11 cellular contexts compared by ENCODE assay signal in the genomic region with DNA sequence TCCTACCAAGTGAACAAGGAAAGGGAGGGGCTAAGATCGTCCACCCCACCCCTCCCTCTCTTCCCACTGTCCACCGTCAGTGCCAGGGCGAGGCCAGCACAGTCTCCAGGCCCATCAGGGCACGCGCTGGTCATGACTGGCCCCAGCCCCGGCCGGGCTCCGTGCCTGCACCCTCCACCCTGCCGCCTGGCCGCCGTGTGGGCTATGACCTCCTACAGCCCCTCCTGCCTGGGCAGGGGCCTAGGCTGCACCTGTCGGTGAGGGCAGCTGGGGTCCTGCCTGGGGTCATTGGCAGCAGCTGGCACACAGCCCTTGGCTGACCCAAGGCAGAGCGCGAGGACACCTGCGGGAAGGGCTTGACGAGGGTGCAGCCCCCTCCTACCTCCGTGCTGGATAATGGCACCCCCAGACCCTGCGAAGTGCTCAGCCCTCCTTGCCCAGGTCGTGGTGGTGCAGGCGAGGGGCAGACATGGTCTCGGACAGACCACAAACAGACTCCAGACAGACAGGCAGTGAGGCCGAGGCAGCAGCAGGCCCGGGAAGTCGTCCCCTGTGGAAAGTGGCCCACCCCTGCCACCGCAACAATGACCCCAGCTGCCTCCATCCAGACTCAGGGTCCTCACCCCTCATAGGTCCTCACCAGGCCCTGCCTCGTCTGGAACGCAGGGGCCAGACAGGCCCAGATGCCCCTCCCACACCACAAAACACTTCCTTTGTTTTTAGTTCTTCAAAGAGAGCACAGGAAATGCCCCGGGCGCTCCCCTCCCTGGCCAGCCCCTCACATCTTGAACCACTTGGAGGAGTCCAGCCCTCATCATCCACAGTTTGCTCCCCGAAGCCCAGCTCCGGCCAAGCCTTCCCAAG. TPM values are rescaled to one million over a fixed set of nuclear protein-coding genes. Genes with fewer than 3 reads are reported as not detected.
A peak's percentile ranks its signal among the peaks of the same experiment; 100 is the strongest.
DNase-seq lines count a peak whose midpoint lies in the region; ATAC-seq and TF ChIP-seq lines count a peak whose summit lies in the region.
"Had no signal": no experiment of that assay in that cellular context is flagged by ENCODE, and none has a peak within 500 bp of the region (broad histone marks: within the 10 kb centered on the region; RNA-seq: fewer than 3 reads in every experiment).

No MANE protein-coding gene starts in this region.

- peak overlapping the region; percentile 60 for H2BK5ac ChIP-seq in IMR-90 (ENCODE audit: low read depth, low read length, poor library complexity, severe bottlenecking)

- H3K79me1 ChIP-seq in IMR-90 (ENCODE audit: low read depth in 1 of 2, low read length in 2 of 2) = peaks cover 0 to 2% of the 10 kb centered on the region in 2 experiments; a peak in 2 of 4 replicates

- H2AFZ ChIP-seq in IMR-90 (replicated peaks; ENCODE audit: low read length, poor library complexity) = peak overlapping the region; percentile 61
- H2AFZ ChIP-seq in fibroblast of lung (ENCODE audit: low read length) = peak overlapping the region; percentile 41

- no peak for TF ChIP-seq POLR2A in IMR-90 (IDR thresholded peaks at IDR 0.05; ENCODE audit: low read depth, low read length)
- no peak for TF ChIP-seq POLR2A in ovary (IDR thresholded peaks at IDR 0.05)

- WGBS in IMR-90 (ENCODE audit: extremely low coverage in 2 of 2, insufficient read length in 1 of 2), 2 experiments = 72% methylated on average over 10 of the region's 31 CpGs; no CpG with 5 or more reads in 1 of the 2 experiments
- 78 to 81% (median 79%) methylated on average over 31 of the region's 31 CpGs for WGBS in ovary, 3 donors

- H4K91ac ChIP-seq in IMR-90 (ENCODE audit: insufficient read depth, low read depth, low read length) = peak overlapping the region; percentile 44; the same call in 1 of the 2 replicates

- peak overlapping the region; percentile 76 for H2BK20ac ChIP-seq in IMR-90 (ENCODE audit: low read depth, low read length)

- TF ChIP-seq EP300 in ovary (IDR thresholded peaks at IDR 0.05) = no peak

- H3K36me3 ChIP-seq in BLaER1 treated with 17β-estradiol and CSF1 and Interleukin-3, amounts not matched to agents 10 nM and 100 nM = no peaks in the 10 kb centered on the region
- H3K36me3 ChIP-seq in IMR-90 (ENCODE audit: control insufficient read depth, insufficient read depth, low read length) (no peaks in the 10 kb centered on the region), fibroblast of lung (ENCODE audit: control insufficient read depth, insufficient read depth, low read length) (no peaks in the 10 kb centered on the region), ovary (no peaks in the 10 kb centered on the region)

- no peak overlapping the region for H3K23ac ChIP-seq in IMR-90 (ENCODE audit: low read depth, low read length)

- intact Hi-C loops in IMR-90 (cut with micrococcal nuclease) (no loop called here), ovary (cut with DNase I) (no loop called here)

- H3K27ac ChIP-seq in BLaER1 treated with 17β-estradiol and CSF1 and Interleukin-3, amounts not matched to agents 10 nM and 100 nM = peak overlapping the region in 9 of 11 experiments; percentile 17 to 70 (median 45); a peak in 15 of 22 replicates
- no peak overlapping the region for H3K27ac ChIP-seq in IMR-90 (ENCODE audit: insufficient read depth, low read length)
- no peak overlapping the region for H3K27ac ChIP-seq in fibroblast of lung (ENCODE audit: insufficient read depth, low read length)
- H3K27ac ChIP-seq in ovary = no peak overlapping the region

- peak overlapping the region; percentile 68 for H3K4ac ChIP-seq in IMR-90 (ENCODE audit: low read depth, low read length)

- no peak overlapping the region for H3K18ac ChIP-seq in IMR-90 (ENCODE audit: low read depth, low read length)

- no peak for TF ChIP-seq RAD21 in IMR-90 (IDR thresholded peaks at IDR 0.05; ENCODE audit: low read length)

- CTCF ChIA-PET in IMR-90 (lab: Yijun Ruan, JAX) = no interaction called here

- peak overlapping the region in 7 of 11 experiments; percentile 0 to 55 (median 42); a peak in 7 of 22 replicates for H3K9ac ChIP-seq in BLaER1 treated with 17β-estradiol and CSF1 and Interleukin-3, amounts not matched to agents 10 nM and 100 nM
- no peak overlapping the region for H3K9ac ChIP-seq in IMR-90 (ENCODE audit: low read depth, low read length)
- no peak overlapping the region for H3K9ac ChIP-seq in fibroblast of lung (ENCODE audit: insufficient read depth, low read length)

- dilution Hi-C loops in IMR-90 (cut with HindIII; ENCODE audit: low sequenced_read_pairs, unreplicated experiment) = no loop called here

- H4K5ac ChIP-seq in IMR-90 (ENCODE audit: low read depth, low read length) = no peak overlapping the region

- peak overlapping the region; percentile 56 for H2AK9ac ChIP-seq in IMR-90 (replicated peaks; ENCODE audit: low read depth, low read length, poor library complexity)

- POLR2A ChIA-PET in IMR-90 (lab: Charles Lee; ENCODE audit: unreplicated experiment) = no interaction called here

- peak overlapping the region in 1 of 2 experiments; percentile 61; a peak in 2 of 4 replicates for H4K8ac ChIP-seq in IMR-90 (ENCODE audit: low read depth in 2 of 2, low read length in 2 of 2)

- H3K4me1 ChIP-seq in BLaER1 treated with 17β-estradiol and CSF1 and Interleukin-3, amounts not matched to agents 10 nM and 100 nM = peaks cover 41 to 52% (median 46%) of the 10 kb centered on the region in 10 experiments
- peaks cover 10% of the 10 kb centered on the region for H3K4me1 ChIP-seq in IMR-90 (ENCODE audit: control insufficient read depth, insufficient read depth, low read length)
- peaks cover 14% of the 10 kb centered on the region for H3K4me1 ChIP-seq in fibroblast of lung (ENCODE audit: control insufficient read depth, extremely low read depth, insufficient read depth, low read length)
- peaks cover 5% of the 10 kb centered on the region for H3K4me1 ChIP-seq in ovary (ENCODE audit: insufficient read depth)

- no peak overlapping the region for H3K56ac ChIP-seq in IMR-90 (ENCODE audit: extremely low read depth, insufficient read depth, low read length)

- ATAC-seq in IMR-90 (ENCODE audit: low read depth) = no peak

- H3K9me3 ChIP-seq in BLaER1 treated with 17β-estradiol and CSF1 and Interleukin-3, amounts not matched to agents 10 nM and 100 nM (replicated peaks in 1 of 11) = no peaks in the 10 kb centered on the region
- no peaks in the 10 kb centered on the region for H3K9me3 ChIP-seq in IMR-90 (ENCODE audit: control insufficient read depth, insufficient read depth, low read length)
- H3K9me3 ChIP-seq in fibroblast of lung (ENCODE audit: control insufficient read depth, insufficient read depth, low read depth, low read length) = no peaks in the 10 kb centered on the region
- no peaks in the 10 kb centered on the region for H3K9me3 ChIP-seq in ovary

- in situ Hi-C loops in IMR-90 (cut with MboI; ENCODE audit: low sequenced_read_pairs) = no loop called here

- H3K4me2 ChIP-seq in BLaER1 treated with 17β-estradiol and CSF1 and Interleukin-3, amounts not matched to agents 10 nM and 100 nM = peak overlapping the region; percentile 43 to 90 (median 86)
- H3K4me2 ChIP-seq in IMR-90 (ENCODE audit: low read depth, low read length) (no peak overlapping the region), fibroblast of lung (ENCODE audit: extremely low read depth, insufficient read depth, low read length) (no peak overlapping the region)

- H2BK15ac ChIP-seq in IMR-90 (ENCODE audit: low read depth, low read length) = 0 out of 3 replicates have a peak overlapping the region, but pooled peaks have one; percentile 47

- H3K14ac ChIP-seq in IMR-90 (replicated peaks; ENCODE audit: low read depth, low read length) = no peak overlapping the region; the same call in 1 of the 2 replicates

- no peaks in the 10 kb centered on the region for H4K20me1 ChIP-seq in BLaER1 treated with 17β-estradiol and CSF1 and Interleukin-3, amounts not matched to agents 10 nM and 100 nM
- no peaks in the 10 kb centered on the region for H4K20me1 ChIP-seq in IMR-90 (ENCODE audit: insufficient read depth, low read length)
- H4K20me1 ChIP-seq in fibroblast of lung (ENCODE audit: control insufficient read depth, extremely low read depth, insufficient read depth, low read length) = no peaks in the 10 kb centered on the region

- peaks cover 14% of the 10 kb centered on the region for H3K9me1 ChIP-seq in IMR-90 (ENCODE audit: insufficient read depth, low read length)

- no peak for TF ChIP-seq CTCF in IMR-90 (conservative IDR thresholded peaks at IDR 0.05; ENCODE audit: low read depth, low read length)
- no peak for TF ChIP-seq CTCF in fibroblast of lung (conservative IDR thresholded peaks at IDR 0.05 in 1 of 2, IDR thresholded peaks at IDR 0.05 in 1 of 2; ENCODE audit: low read depth in 1 of 2, low read length in 2 of 2)
- TF ChIP-seq CTCF in ovary (IDR thresholded peaks at IDR 0.05) = no peak

- no peak overlapping the region for H3K4me3 ChIP-seq in BLaER1 treated with 17β-estradiol and CSF1 and Interleukin-3, amounts not matched to agents 10 nM and 100 nM
- H3K4me3 ChIP-seq in IMR-90 (ENCODE audit: insufficient read depth, low read depth, low read length) = no peak overlapping the region
- no peak overlapping the region for H3K4me3 ChIP-seq in fibroblast of lung (replicated peaks in 1 of 4; ENCODE audit: control extremely low read depth in 1 of 4, insufficient read depth in 1 of 4, low read depth in 3 of 4, low read length in 4 of 4)
- no peak overlapping the region for H3K4me3 ChIP-seq in ovary

- no TSS peak for BruUV-seq in IMR-90 (replicated peaks; lab: Mats Ljungman, UMichigan)

- H3K79me2 ChIP-seq in fibroblast of lung (ENCODE audit: control insufficient read depth, insufficient read depth, low read length) = no peaks in the 10 kb centered on the region

- DNase-seq in IMR-90 (no peak), fibroblast of lung (ENCODE audit: low read depth in 2 of 2) (no peak), ovary (peak in 4 of 5 donors; percentile 9 to 22 (median 13)), iPS-NIHi7 (ENCODE audit: extremely low spot score) (no peak)
- no peak for DNase-seq in stimulated activated CD4-positive, alpha-beta T cell treated with anti-CD3 and anti-CD28 coated beads, Interleukin-2, amount 100 ng/mL, for 24 hours
- DNase-seq in stimulated activated CD4-positive, alpha-beta T cell treated with anti-CD3 and anti-CD28 coated beads, Interleukin-2, amount 100 ng/mL, for 48 hours = no peak
- DNase-seq: cortex of kidney; NCI-H1694 treated with DMSO at 0.1 percent for 48 hours; stimulated activated CD4-positive, alpha-beta T cell treated with anti-CD3 and anti-CD28 coated beads, Interleukin-1b, Interleukin-23, amount 100 ng/mL, for 48 hours; T-helper 9 cell had no signal

- no peaks in the 10 kb centered on the region for H3K27me3 ChIP-seq in BLaER1 treated with 17β-estradiol and CSF1 and Interleukin-3, amounts not matched to agents 10 nM and 100 nM
- H3K27me3 ChIP-seq in IMR-90 (ENCODE audit: control insufficient read depth, insufficient read depth, low read length) (no peaks in the 10 kb centered on the region), fibroblast of lung (ENCODE audit: control insufficient read depth, insufficient read depth, low read length) (no peaks in the 10 kb centered on the region), ovary (no peaks in the 10 kb centered on the region)

- H2BK120ac ChIP-seq in IMR-90 (ENCODE audit: low read depth, low read length) = peak overlapping the region; percentile 65

- peak overlapping the region; percentile 82 for H2AK5ac ChIP-seq in IMR-90 (ENCODE audit: low read depth, low read length)

RNA-seq across cellular contexts. Expression of a gene that starts 43.1 kb away (rescaled TPM):
- 16.0 and 18.6 TPM in 2 replicates for total RNA-seq in IMR-90 (2012; rRNA removed)
- 211 and 222 TPM in 2 replicates for polyA plus RNA-seq in IMR-90 (2012; rRNA removed)
- 148 and 334 TPM in 2 replicates for polyA plus RNA-seq in IMR-90 (2012; cell fraction: cytosol; rRNA removed)
- 193 and 494 TPM in 2 replicates for polyA plus RNA-seq in IMR-90 (2012; cell fraction: nucleus; rRNA removed; ENCODE audit: low replicate concordance)
- total RNA-seq in fibroblast of lung = 67.8 and 218 TPM in 2 replicates
- 113 and 147 TPM in 2 replicates for polyA plus RNA-seq in fibroblast of lung
- 218 and 275 TPM in 2 replicates for polyA plus RNA-seq in fibroblast of lung (2012)
- polyA minus RNA-seq in fibroblast of lung (ENCODE audit: low replicate concordance) = 103 and 179 TPM in 2 replicates
- total RNA-seq in ovary = 100 to 1,000 TPM in 1 of 7 donors, 10 to 100 TPM in 6; 27.2 to 149 (median 73.3) TPM
- polyA plus RNA-seq in ovary = 10 to 100 TPM in 1 of 2 donors, 1 to 10 TPM in 1; 2.9 to 63.3 TPM

Comparison
In these comparisons a context has a peak if more than half of its experiments do, and no peak if none do; other contexts are left out.
1. H3K27ac ChIP-seq: peak in BLaER1 treated with 17β-estradiol and CSF1 and Interleukin-3, amounts not matched to agents 10 nM and 100 nM (9 of 11); none in IMR-90 (single experiment), fibroblast of lung (single experiment) and ovary (0 of 2).
2. H3K4me2 ChIP-seq: peak in BLaER1 treated with 17β-estradiol and CSF1 and Interleukin-3, amounts not matched to agents 10 nM and 100 nM (11 of 11); none in IMR-90 (single experiment) and fibroblast of lung (single experiment).
3. H3K9ac ChIP-seq: peak in BLaER1 treated with 17β-estradiol and CSF1 and Interleukin-3, amounts not matched to agents 10 nM and 100 nM (7 of 11); none in IMR-90 (single experiment) and fibroblast of lung (single experiment).
4. DNase-seq: peak in ovary (4 of 5); none in IMR-90 (single experiment), fibroblast of lung (0 of 2), iPS-NIHi7 (single experiment), stimulated activated CD4-positive, alpha-beta T cell treated with anti-CD3 and anti-CD28 coated beads, Interleukin-2, amount 100 ng/mL, for 24 hours (0 of 2) and stimulated activated CD4-positive, alpha-beta T cell treated with anti-CD3 and anti-CD28 coated beads, Interleukin-2, amount 100 ng/mL, for 48 hours (0 of 2).